ENCODE assay signal across 9 cellular contexts in the genomic region with DNA sequence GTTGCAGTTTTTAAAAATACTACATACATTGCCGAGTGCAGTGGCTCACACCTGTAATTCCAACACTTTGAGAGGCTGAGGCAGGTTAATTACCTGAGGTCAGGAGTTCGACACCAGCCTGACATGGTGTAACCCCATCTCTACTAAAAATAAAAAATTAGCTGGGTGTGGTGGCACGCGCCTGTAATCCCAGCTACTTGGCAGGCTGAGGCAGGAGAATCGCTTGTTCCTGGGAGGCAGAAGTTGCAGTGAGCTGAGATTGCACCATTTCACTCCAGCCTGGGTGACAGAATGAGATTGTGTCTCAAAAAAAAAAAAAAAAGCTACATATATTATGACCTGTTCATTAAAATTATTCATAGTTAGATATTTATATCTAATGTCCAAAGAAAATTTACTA. TPM values are rescaled to one million over a fixed set of nuclear protein-coding genes. Genes with fewer than 3 reads are reported as not detected.
DNase-seq lines count a peak whose midpoint lies in the region; ATAC-seq and TF ChIP-seq lines count a peak whose summit lies in the region.
"Not testable (repeated sequence)": the region's sequence is repeated elsewhere in the genome, so short reads cannot be mapped to it uniquely, and the experiment has no call there.
"Had no signal": no experiment of that assay in that cellular context is flagged by ENCODE, and none has a peak within 500 bp of the region (broad histone marks: within the 10 kb centered on the region; RNA-seq: fewer than 3 reads in every experiment).

No MANE protein-coding gene starts in this region.

- not testable (repeated sequence) for H3K4me2 ChIP-seq in BLaER1; trophoblast cell (ENCODE audit: low read length)
- peak overlapping the region; percentile 56; the same call in 1 of the 2 replicates for H3K4me2 ChIP-seq in GM23338

- not testable (repeated sequence) for H4K91ac ChIP-seq in trophoblast cell (ENCODE audit: low read depth, low read length)

- H3K4me3 Mint-ChIP-seq in CD4-positive, alpha-beta T cell; GM23338: not testable (repeated sequence)

- WGBS in trophoblast cell (ENCODE audit: extremely low coverage, insufficient coverage, insufficient read length): no CpG with 5 or more reads among the region's 5 CpGs

- not testable (repeated sequence) for H3K9ac ChIP-seq in BLaER1; trophoblast cell (ENCODE audit: low read length)

- in situ Hi-C loops in gastrocnemius medialis (cut with MboI; ENCODE audit: low sequenced_read_pairs in 4 of 4): not testable (repeated sequence)

- intact Hi-C loops in CD4-positive, alpha-beta T cell (cut with DNase I, micrococcal nuclease); left ventricle myocardium inferior (cut with micrococcal nuclease); gastrocnemius medialis (cut with DNase I; ENCODE audit: low total_unique reads): not testable (repeated sequence)

- H4K8ac ChIP-seq in trophoblast cell (ENCODE audit: low read depth, low read length): not testable (repeated sequence)

- H4K20me1 ChIP-seq in BLaER1: not testable (repeated sequence)
- peaks cover 67% of the 10 kb centered on the region for H4K20me1 ChIP-seq in GM23338 (replicated peaks; ENCODE audit: insufficient read depth)

- not testable (repeated sequence) for H3K27ac ChIP-seq in BLaER1; CD4-positive, alpha-beta T cell (ENCODE audit: low read depth, low read length); GM23338 (ENCODE audit: low read depth); trophoblast cell (ENCODE audit: low read depth, low read length)
- H3K27ac ChIP-seq in left ventricle myocardium inferior (replicated peaks) (peak overlapping the region; percentile 36), gastrocnemius medialis (peak overlapping the region in 3 of 4 donors; percentile 17 to 44 (median 18))

- not testable (repeated sequence) for H2BK5ac ChIP-seq in trophoblast cell (ENCODE audit: low read depth, low read length, poor library complexity)

- not testable (repeated sequence) for H2BK12ac ChIP-seq in trophoblast cell (ENCODE audit: low read length)

- peak overlapping the region; percentile 75 for H3K27ac Mint-ChIP-seq in CD4-positive, alpha-beta T cell
- H3K27ac Mint-ChIP-seq in GM23338: not testable (repeated sequence)

- peaks cover 85% of the 10 kb centered on the region for H3K9me3 ChIP-seq in BLaER1
- not testable (repeated sequence) for H3K9me3 ChIP-seq in CD4-positive, alpha-beta T cell (ENCODE audit: control insufficient read depth, low read length); left ventricle myocardium inferior (replicated peaks); trophoblast cell (ENCODE audit: insufficient read depth, low read depth, low read length); gastrocnemius medialis

- not testable (repeated sequence) for H3K9me2 ChIP-seq in GM23338 (ENCODE audit: insufficient read depth)

- not testable (repeated sequence) for TF ChIP-seq CTCF in CD4-positive, alpha-beta T cell (IDR thresholded peaks at IDR 0.05); GM23338 (conservative IDR thresholded peaks at IDR 0.05; ENCODE audit: low read depth in 2 of 2); left ventricle myocardium inferior (IDR thresholded peaks at IDR 0.05; ENCODE audit: borderline replicate concordance); gastrocnemius medialis (IDR thresholded peaks at IDR 0.05 in 4 of 5, conservative IDR thresholded peaks at IDR 0.05 in 1 of 5)

- peak overlapping the region; percentile 86 for H3K4ac ChIP-seq in trophoblast cell (ENCODE audit: low read depth, low read length)

- not testable (repeated sequence) for H2AK5ac ChIP-seq in trophoblast cell (ENCODE audit: low read length)

- H3K27me3 Mint-ChIP-seq in CD4-positive, alpha-beta T cell; GM23338 (ENCODE audit: insufficient read depth, low read depth, poor library complexity): not testable (repeated sequence)

- not testable (repeated sequence) for ATAC-seq in CD4-positive, alpha-beta T cell (ENCODE audit: poor library complexity); GM23338; gastrocnemius medialis

- H3K4me3 ChIP-seq in BLaER1: peak overlapping the region; percentile 7; the same call in 1 of the 2 replicates
- H3K4me3 ChIP-seq in GM23338; left ventricle myocardium inferior; trophoblast cell (ENCODE audit: low read depth, low read length); gastrocnemius medialis: not testable (repeated sequence)

- peaks cover 78% of the 10 kb centered on the region for H3K36me3 ChIP-seq in BLaER1
- not testable (repeated sequence) for H3K36me3 ChIP-seq in GM23338 (ENCODE audit: insufficient read depth); left ventricle myocardium inferior; trophoblast cell (ENCODE audit: control insufficient read depth in 1 of 2, insufficient read depth in 2 of 2, low read length in 2 of 2); gastrocnemius medialis

- not testable (repeated sequence) for H3K18ac ChIP-seq in trophoblast cell (ENCODE audit: low read length)

- H3K9me3 Mint-ChIP-seq in CD4-positive, alpha-beta T cell; GM23338: not testable (repeated sequence)

- DNase-seq in CD4-positive, alpha-beta T cell; GM23338 (ENCODE audit: low spot score); left ventricle myocardium inferior; trophoblast cell: not testable (repeated sequence)
- DNase-seq in NCI-H146 (lab: John Stamatoyannopoulos, UW) (peak; percentile 11), gastrocnemius medialis (peak in 1 of 2 donors; percentile 58)

- not testable (repeated sequence) for H3K4me1 ChIP-seq in BLaER1
- H3K4me1 ChIP-seq in GM23338 (ENCODE audit: insufficient read depth) (peaks cover 29% of the 10 kb centered on the region), left ventricle myocardium inferior (peaks cover 77% of the 10 kb centered on the region), trophoblast cell (ENCODE audit: control insufficient read depth in 1 of 2, insufficient read depth in 2 of 2, low read length in 2 of 2) (peaks cover 2 to 10% of the 10 kb centered on the region in 2 experiments), gastrocnemius medialis (peaks cover 28 to 37% of the 10 kb centered on the region in 2 donors)

- not testable (repeated sequence) for H3K27me3 ChIP-seq in BLaER1; CD4-positive, alpha-beta T cell (ENCODE audit: control insufficient read depth, insufficient read depth, low read length); GM23338 (ENCODE audit: insufficient read depth); left ventricle myocardium inferior (ENCODE audit: low read depth); trophoblast cell (ENCODE audit: insufficient read depth, low read length); gastrocnemius medialis

- H3K4me1 Mint-ChIP-seq in CD4-positive, alpha-beta T cell (ENCODE audit: low read depth): peaks cover 58% of the 10 kb centered on the region
- H3K4me1 Mint-ChIP-seq in GM23338: peaks cover 28% of the 10 kb centered on the region

- peaks cover 91% of the 10 kb centered on the region for H3K79me2 ChIP-seq in GM23338 (replicated peaks; ENCODE audit: insufficient read depth)
- H3K79me2 ChIP-seq in trophoblast cell (ENCODE audit: control insufficient read depth, insufficient read depth, low read length, poor library complexity): peaks cover 23% of the 10 kb centered on the region

- not testable (repeated sequence) for H2AFZ ChIP-seq in GM23338; trophoblast cell (ENCODE audit: insufficient read depth, low read length, poor library complexity)

- not testable (repeated sequence) for H3K14ac ChIP-seq in trophoblast cell (ENCODE audit: low read length)

- not testable (repeated sequence) for H2BK120ac ChIP-seq in trophoblast cell (ENCODE audit: insufficient read depth, low read length, poor library complexity)

- H3K23ac ChIP-seq in trophoblast cell (ENCODE audit: low read length): not testable (repeated sequence)

- H4K12ac ChIP-seq in trophoblast cell (ENCODE audit: low read depth, low read length): not testable (repeated sequence)

- not testable (repeated sequence) for TF ChIP-seq POLR2A in gastrocnemius medialis (IDR thresholded peaks at IDR 0.05)

- peaks cover 50% of the 10 kb centered on the region for H3K36me3 Mint-ChIP-seq in CD4-positive, alpha-beta T cell (ENCODE audit: low read depth)
- peaks cover 64% of the 10 kb centered on the region for H3K36me3 Mint-ChIP-seq in GM23338 (ENCODE audit: low read depth)

- POLR2A ChIA-PET in CD4-positive, alpha-beta T cell (lab: Charles Lee): interaction anchor here (0.7 to 2.9 kb wide), 7 partner anchors 15 to 202 kb away, joined by 3 to 15 read pairs (median 8); partner anchors contain the start of genes ZNF101, ZNF14 and ZNF506

- H3K79me1 ChIP-seq in trophoblast cell (ENCODE audit: low read length): not testable (repeated sequence)

- H3F3A ChIP-seq in GM23338 (replicated peaks; ENCODE audit: low read depth): not testable (repeated sequence)

- CTCF ChIA-PET in CD4-positive, alpha-beta T cell (lab: Charles Lee): not testable (repeated sequence)

RNA-seq across cellular contexts. Expression of gene ZNF253, which starts 4.4 kb away (rescaled TPM):
- 1 to 10 TPM; 4.9 to 5.2 TPM for total RNA-seq in CD4-positive, alpha-beta T cell
- total RNA-seq in GM23338 (2014; rRNA removed; shearing (Covaris generic)): 44.7 and 58.2 TPM in 2 replicates
- polyA plus RNA-seq in GM23338 (2016; fragmentation: Nextera tagmentation; extraction: Ambion mirVana): 17.6 and 31.4 TPM in 2 replicates
- 9.2 TPM for total RNA-seq in left ventricle myocardium inferior
- 15.2 and 15.4 TPM in 2 replicates for polyA plus RNA-seq in trophoblast cell (2013)
- total RNA-seq in gastrocnemius medialis: 1 to 10 TPM; 3.1 to 9.5 (median 6.3) TPM
- polyA plus RNA-seq: A549 had no signal

RNA-seq across cellular contexts. Expression of gene ZNF93, which starts 30.7 kb away (rescaled TPM):
- total RNA-seq in CD4-positive, alpha-beta T cell: 1 to 10 TPM; 4.4 to 5.4 TPM
- total RNA-seq in GM23338 (2014; rRNA removed; shearing (Covaris generic)): 122 and 123 TPM in 2 replicates
- 40.5 and 48.6 TPM in 2 replicates for polyA plus RNA-seq in GM23338 (2016; fragmentation: Nextera tagmentation; extraction: Ambion mirVana)
- total RNA-seq in left ventricle myocardium inferior (1.3 TPM), gastrocnemius medialis (1 to 10 TPM in 2 of 4 donors, under 1 TPM in 2; 0.36 to 4.1 (median 0.89) TPM)
- polyA plus RNA-seq in trophoblast cell (2013): 38.8 and 40.5 TPM in 2 replicates
- polyA plus RNA-seq: A549 had no signal

RNA-seq across cellular contexts. Expression of gene ZNF506, which starts 48.5 kb away (rescaled TPM):
- total RNA-seq in CD4-positive, alpha-beta T cell: 10 to 100 TPM; 48.0 to 50.7 TPM
- 24.7 and 26.0 TPM in 2 replicates for total RNA-seq in GM23338 (2014; rRNA removed; shearing (Covaris generic))
- polyA plus RNA-seq in GM23338 (2016; fragmentation: Nextera tagmentation; extraction: Ambion mirVana): 30.4 and 42.1 TPM in 2 replicates
- total RNA-seq in left ventricle myocardium inferior (10.0 TPM), gastrocnemius medialis (10 to 100 TPM in 3 of 4 donors, 1 to 10 TPM in 1; 6.3 to 18.7 (median 14.9) TPM)
- 12.6 and 13.6 TPM in 2 replicates for polyA plus RNA-seq in trophoblast cell (2013)
- total RNA-seq: A172 had no signal

Comparison
In these comparisons a context has a peak if more than half of its experiments do, and no peak if none do; other contexts are left out.
1. RNA of gene ZNF93, which starts 30.7 kb away (total RNA-seq): 122 to 123 TPM in GM23338; 4.4 to 5.4 TPM in CD4-positive, alpha-beta T cell, 1.3 TPM in left ventricle myocardium inferior (single experiment) and 0.36 to 4.1 TPM in gastrocnemius medialis; every median in the first group is over 10 times any median in the second.